7 cellular contexts compared by ENCODE assay signal in the genomic region with DNA sequence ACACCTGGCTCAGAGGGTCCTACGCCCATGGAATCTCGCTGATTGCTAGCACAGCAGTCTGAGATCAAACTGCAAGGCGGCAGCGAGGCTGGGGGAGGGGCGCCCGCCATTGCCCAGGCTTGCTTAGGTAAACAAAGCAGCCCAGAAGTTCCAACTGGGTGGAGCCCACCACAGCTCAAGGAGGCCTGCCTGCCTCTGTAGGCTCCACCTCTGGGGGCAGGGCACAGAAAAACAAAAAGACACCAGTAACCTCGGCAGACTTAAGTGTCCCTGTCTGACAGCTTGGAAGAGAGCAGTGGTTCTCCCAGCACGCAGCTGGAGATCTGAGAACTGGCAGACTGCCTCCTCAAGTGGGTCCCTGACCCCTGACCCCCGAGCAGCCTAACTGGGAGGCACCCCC.
DNase-seq lines count a peak whose midpoint lies in the region; ATAC-seq and TF ChIP-seq lines count a peak whose summit lies in the region.
"Not testable (repeated sequence)": the region's sequence is repeated elsewhere in the genome, so short reads cannot be mapped to it uniquely, and the experiment has no call there.

No MANE protein-coding gene starts in this region.

- H3K4me2 ChIP-seq in GM23338: not testable (repeated sequence)

- H3F3A ChIP-seq in GM23338 (replicated peaks; ENCODE audit: low read depth): not testable (repeated sequence)

- not testable (repeated sequence) for H3K36me3 Mint-ChIP-seq in GM23338 (ENCODE audit: low read depth); chondrocyte (ENCODE audit: low read depth); neural crest cell (ENCODE audit: low read depth); type B pancreatic cell

- not testable (repeated sequence) for TF ChIP-seq CTCF in GM23338 (conservative IDR thresholded peaks at IDR 0.05; ENCODE audit: low read depth in 2 of 2); chondrocyte (IDR thresholded peaks at IDR 0.05); neural crest cell (conservative IDR thresholded peaks at IDR 0.05); type B pancreatic cell (conservative IDR thresholded peaks at IDR 0.05)

- H3K9me2 ChIP-seq in GM23338 (ENCODE audit: insufficient read depth): not testable (repeated sequence)

- H2AFZ ChIP-seq in GM23338: not testable (repeated sequence)

- not testable (repeated sequence) for H4K20me1 ChIP-seq in GM23338 (replicated peaks; ENCODE audit: insufficient read depth)

- H3K4me3 Mint-ChIP-seq in GM23338: not testable (repeated sequence)
- H3K4me3 Mint-ChIP-seq in chondrocyte (ENCODE audit: unreplicated experiment) (peak overlapping the region; percentile 56), neural crest cell (peak overlapping the region; percentile 38), type B pancreatic cell (peak overlapping the region; percentile 85)

- H3K79me2 ChIP-seq in GM23338 (replicated peaks; ENCODE audit: insufficient read depth): not testable (repeated sequence)

- H3K36me3 ChIP-seq in GM23338 (ENCODE audit: insufficient read depth): not testable (repeated sequence)

- not testable (repeated sequence) for H3K4me1 Mint-ChIP-seq in GM23338; chondrocyte (ENCODE audit: low read depth); neural crest cell; type B pancreatic cell (ENCODE audit: unreplicated experiment)

- not testable (repeated sequence) for ATAC-seq in GM23338

- H3K27ac ChIP-seq in GM23338 (ENCODE audit: low read depth): not testable (repeated sequence)

- H3K27me3 Mint-ChIP-seq in GM23338 (ENCODE audit: insufficient read depth, low read depth, poor library complexity); chondrocyte (ENCODE audit: low read depth); neural crest cell (ENCODE audit: low read depth); type B pancreatic cell: not testable (repeated sequence)

- not testable (repeated sequence) for H3K4me1 ChIP-seq in GM23338 (ENCODE audit: insufficient read depth)

- not testable (repeated sequence) for H3K9me3 Mint-ChIP-seq in GM23338, neural crest cell, type B pancreatic cell
- peaks cover 14% of the 10 kb centered on the region for H3K9me3 Mint-ChIP-seq in chondrocyte (ENCODE audit: low read depth)

- not testable (repeated sequence) for H3K27me3 ChIP-seq in GM23338 (ENCODE audit: insufficient read depth)

- peak; percentile 26 for DNase-seq in GM23338 (ENCODE audit: low spot score)
- peak; percentile 17 for DNase-seq in NCI-H1436 (lab: John Stamatoyannopoulos, UW)
- DNase-seq in NCI-H748 (lab: John Stamatoyannopoulos, UW; ENCODE audit: unreplicated experiment): peak; percentile 59
- not testable (repeated sequence) for DNase-seq in chondrocyte (ENCODE audit: low spot score); neural crest cell (ENCODE audit: low read depth, low spot score); type B pancreatic cell (ENCODE audit: extremely low spot score, unreplicated experiment)
- DNase-seq in islet precursor cell: peak; percentile 78

- H3K27ac Mint-ChIP-seq in GM23338; chondrocyte (ENCODE audit: unreplicated experiment); neural crest cell (ENCODE audit: unreplicated experiment): not testable (repeated sequence)
- H3K27ac Mint-ChIP-seq in type B pancreatic cell: peak overlapping the region; percentile 74

- 0 out of 2 replicates have a peak overlapping the region, but pooled peaks have one; percentile 13 for H3K4me3 ChIP-seq in GM23338
